In genomic region chr15:82146990-82147461, GRCh38 we compare ENCODE assay signal across 2 cellular contexts.
TF ChIP-seq lines count a peak whose summit lies in the region.

No MANE protein-coding gene starts in this region.

TF ChIP-seq in A549, 52 proteins besides CTCF, POLR2A, EP300 and RAD21 (continued from another document):
- TF ChIP-seq ZNF302 (CRISPR knock-in tag; IDR thresholded peaks at IDR 0.05) (no peak), CEBPB (IDR thresholded peaks at IDR 0.05) (no peak), FOSB (CRISPR knock-in tag; IDR thresholded peaks at IDR 0.05) (no peak), CHD4 (IDR thresholded peaks at IDR 0.05; ENCODE audit: borderline replicate concordance) (no peak)

TF ChIP-seq in K562, 482 proteins besides CTCF, POLR2A, EP300 and RAD21 (continued from another document and continues in another):
- TF ChIP-seq ZNF253 (CRISPR knock-in tag; conservative IDR thresholded peaks at IDR 0.05) (no peak), MTF1 (CRISPR knock-in tag; IDR thresholded peaks at IDR 0.05; ENCODE audit: borderline replicate concordance) (no peak), ZNF232 (CRISPR knock-in tag; IDR thresholded peaks at IDR 0.05) (no peak), NR1H2 (CRISPR knock-in tag; IDR thresholded peaks at IDR 0.05) (no peak), CC2D1A (IDR thresholded peaks at IDR 0.05) (no peak), KLF6 (CRISPR knock-in tag; IDR thresholded peaks at IDR 0.05; ENCODE audit: borderline replicate concordance) (no peak), ZKSCAN8 (CRISPR knock-in tag; IDR thresholded peaks at IDR 0.05) (no peak), NFIC (IDR thresholded peaks at IDR 0.05) (no peak), TEAD1 (CRISPR knock-in tag; IDR thresholded peaks at IDR 0.05) (peak; percentile 91 to 93), DACH1 (IDR thresholded peaks at IDR 0.05; ENCODE audit: partially characterized antibody) (peak; percentile 98), XRCC3 (IDR thresholded peaks at IDR 0.05) (no peak), ZNF717 (CRISPR knock-in tag; IDR thresholded peaks at IDR 0.05) (no peak), TRIM25 (IDR thresholded peaks at IDR 0.05; ENCODE audit: borderline replicate concordance) (no peak), ZNF436 (CRISPR knock-in tag; IDR thresholded peaks at IDR 0.05) (no peak), MED1 (CRISPR knock-in tag; IDR thresholded peaks at IDR 0.05; ENCODE audit: borderline replicate concordance) (no peak), BCLAF1 (IDR thresholded peaks at IDR 0.05; ENCODE audit: borderline replicate concordance in 1 of 2, control insufficient read depth in 1 of 2, low read depth in 2 of 2, low read length in 1 of 2) (no peak), GTF2B (IDR thresholded peaks at IDR 0.05; ENCODE audit: extremely low read depth, insufficient read length) (no peak), ZC3H11A (IDR thresholded peaks at IDR 0.05; ENCODE audit: low read depth, low read length) (no peak), OTX1 (CRISPR knock-in tag; IDR thresholded peaks at IDR 0.05) (no peak), ZNF79 (CRISPR knock-in tag; IDR thresholded peaks at IDR 0.05; ENCODE audit: low read depth) (no peak), MNT (conservative IDR thresholded peaks at IDR 0.05) (peak; percentile 67 to 89), ELF4 (CRISPR knock-in tag; IDR thresholded peaks at IDR 0.05) (no peak), GATAD2B (IDR thresholded peaks at IDR 0.05; ENCODE audit: borderline replicate concordance) (no peak), ATF7 (IDR thresholded peaks at IDR 0.05) (peak; percentile 70), TRIM24 (IDR thresholded peaks at IDR 0.05) (peak; percentile 78 to 84), VEZF1 (CRISPR knock-in tag; IDR thresholded peaks at IDR 0.05) (no peak), NFE2 (IDR thresholded peaks at IDR 0.05; ENCODE audit: low read depth) (peak; percentile 85), L3MBTL2 (IDR thresholded peaks at IDR 0.05) (peak; percentile 68; the same call in 1 of the 2 replicates), FOSL1 (tag; conservative IDR thresholded peaks at IDR 0.05) (peak; percentile 99), ZFP1 (CRISPR knock-in tag; IDR thresholded peaks at IDR 0.05) (no peak), XRCC4 (IDR thresholded peaks at IDR 0.05; ENCODE audit: extremely low read depth, insufficient read depth, insufficient read length) (no peak), ZBTB49 (CRISPR knock-in tag; IDR thresholded peaks at IDR 0.05; ENCODE audit: borderline replicate concordance) (no peak), TFAM (CRISPR knock-in tag; conservative IDR thresholded peaks at IDR 0.05) (no peak), RNF2 (IDR thresholded peaks at IDR 0.05) (no peak), CTCFL (IDR thresholded peaks at IDR 0.05; ENCODE audit: borderline replicate concordance, insufficient read depth, low read depth, low read length, poor library complexity, severe bottlenecking) (no peak), PTRF (tag; IDR thresholded peaks at IDR 0.05) (no peak), KLF16 (IDR thresholded peaks at IDR 0.05) (no peak), SNRNP70 (optimal IDR thresholded peaks at IDR 0.05; ENCODE audit: low read depth, low read length) (no peak), SMAD2 (IDR thresholded peaks at IDR 0.05; ENCODE audit: low read depth, low read length) (no peak), ZZZ3 (IDR thresholded peaks at IDR 0.05) (no peak), KDM1A (IDR thresholded peaks at IDR 0.05) (peak; percentile 58 to 67; a peak in 3 of 4 replicates), ZNF282 (CRISPR knock-in tag; IDR thresholded peaks at IDR 0.05) (no peak), SMC3 (conservative IDR thresholded peaks at IDR 0.05; ENCODE audit: insufficient read depth, low read depth, low read length) (no peak), ZNF586 (CRISPR knock-in tag; conservative IDR thresholded peaks at IDR 0.05) (no peak), SLC30A9 (CRISPR knock-in tag; IDR thresholded peaks at IDR 0.05) (no peak), DDX20 (tag; IDR thresholded peaks at IDR 0.05; ENCODE audit: low read depth) (no peak), RFX1 (IDR thresholded peaks at IDR 0.05) (no peak), MIER1 (IDR thresholded peaks at IDR 0.05; ENCODE audit: low read depth) (no peak), MEF2D (tag; conservative IDR thresholded peaks at IDR 0.05; ENCODE audit: low read depth) (no peak), EHMT2 (IDR thresholded peaks at IDR 0.05) (no peak)
- TF ChIP-seq, protein P1, sequence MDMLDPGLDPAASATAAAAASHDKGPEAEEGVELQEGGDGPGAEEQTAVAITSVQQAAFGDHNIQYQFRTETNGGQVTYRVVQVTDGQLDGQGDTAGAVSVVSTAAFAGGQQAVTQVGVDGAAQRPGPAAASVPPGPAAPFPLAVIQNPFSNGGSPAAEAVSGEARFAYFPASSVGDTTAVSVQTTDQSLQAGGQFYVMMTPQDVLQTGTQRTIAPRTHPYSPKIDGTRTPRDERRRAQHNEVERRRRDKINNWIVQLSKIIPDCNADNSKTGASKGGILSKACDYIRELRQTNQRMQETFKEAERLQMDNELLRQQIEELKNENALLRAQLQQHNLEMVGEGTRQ (CRISPR knock-in tag; IDR thresholded peaks at IDR 0.05), result peak; percentile 9; the same call in 1 of the 2 replicates
- TF ChIP-seq, protein P2, sequence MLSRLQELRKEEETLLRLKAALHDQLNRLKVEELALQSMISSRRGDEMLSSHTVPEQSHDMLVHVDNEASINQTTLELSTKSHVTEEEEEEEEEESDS (CRISPR knock-in tag; IDR thresholded peaks at IDR 0.05), result no peak
- TF ChIP-seq, protein P3, sequence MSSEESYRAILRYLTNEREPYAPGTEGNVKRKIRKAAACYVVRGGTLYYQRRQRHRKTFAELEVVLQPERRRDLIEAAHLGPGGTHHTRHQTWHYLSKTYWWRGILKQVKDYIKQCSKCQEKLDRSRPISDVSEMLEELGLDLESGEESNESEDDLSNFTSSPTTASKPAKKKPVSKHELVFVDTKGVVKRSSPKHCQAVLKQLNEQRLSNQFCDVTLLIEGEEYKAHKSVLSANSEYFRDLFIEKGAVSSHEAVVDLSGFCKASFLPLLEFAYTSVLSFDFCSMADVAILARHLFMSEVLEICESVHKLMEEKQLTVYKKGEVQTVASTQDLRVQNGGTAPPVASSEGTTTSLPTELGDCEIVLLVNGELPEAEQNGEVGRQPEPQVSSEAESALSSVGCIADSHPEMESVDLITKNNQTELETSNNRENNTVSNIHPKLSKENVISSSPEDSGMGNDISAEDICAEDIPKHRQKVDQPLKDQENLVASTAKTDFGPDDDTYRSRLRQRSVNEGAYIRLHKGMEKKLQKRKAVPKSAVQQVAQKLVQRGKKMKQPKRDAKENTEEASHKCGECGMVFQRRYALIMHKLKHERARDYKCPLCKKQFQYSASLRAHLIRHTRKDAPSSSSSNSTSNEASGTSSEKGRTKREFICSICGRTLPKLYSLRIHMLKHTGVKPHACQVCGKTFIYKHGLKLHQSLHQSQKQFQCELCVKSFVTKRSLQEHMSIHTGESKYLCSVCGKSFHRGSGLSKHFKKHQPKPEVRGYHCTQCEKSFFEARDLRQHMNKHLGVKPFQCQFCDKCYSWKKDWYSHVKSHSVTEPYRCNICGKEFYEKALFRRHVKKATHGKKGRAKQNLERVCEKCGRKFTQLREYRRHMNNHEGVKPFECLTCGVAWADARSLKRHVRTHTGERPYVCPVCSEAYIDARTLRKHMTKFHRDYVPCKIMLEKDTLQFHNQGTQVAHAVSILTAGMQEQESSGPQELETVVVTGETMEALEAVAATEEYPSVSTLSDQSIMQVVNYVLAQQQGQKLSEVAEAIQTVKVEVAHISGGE (CRISPR knock-in tag; IDR thresholded peaks at IDR 0.05), result no peak
